In the genomic region with DNA sequence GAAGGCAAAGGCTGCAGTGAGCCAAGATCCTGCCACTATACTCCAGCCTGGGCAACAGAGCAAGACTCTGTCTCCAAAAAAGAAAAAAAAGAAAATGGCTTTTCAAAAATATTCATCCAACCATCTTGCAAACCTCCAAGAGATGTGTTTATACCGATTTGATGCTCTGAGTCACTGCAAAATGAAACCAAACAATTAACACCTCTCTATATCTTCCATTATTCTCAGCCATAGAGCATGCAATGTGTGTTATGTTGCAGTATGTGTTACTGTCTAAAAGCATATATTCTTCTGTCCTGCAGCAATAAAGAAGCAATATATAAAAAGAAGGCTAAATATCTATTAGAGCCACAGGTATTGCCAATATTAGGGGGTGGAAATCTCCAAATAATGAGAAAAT, we compare ENCODE assay signal across 12 cellular contexts. TPM values are rescaled to one million over a fixed set of nuclear protein-coding genes. Genes with fewer than 3 reads are reported as not detected.
DNase-seq lines count a peak whose midpoint lies in the region; ATAC-seq and TF ChIP-seq lines count a peak whose summit lies in the region.
"Had no signal": no experiment of that assay in that cellular context is flagged by ENCODE, and none has a peak within 500 bp of the region (broad histone marks: within the 10 kb centered on the region; RNA-seq: fewer than 3 reads in every experiment).

No MANE protein-coding gene starts in this region.

- H3K27me3 Mint-ChIP-seq in activated CD8-positive, alpha-beta memory T cell treated with anti-CD3 and anti-CD28 coated beads, Interleukin-2, amount 10 ng/mL, durations not matched to agents 7 days and 5 days, result no peaks in the 10 kb centered on the region
- H3K27me3 Mint-ChIP-seq in central memory CD8-positive, alpha-beta T cell, result no peaks in the 10 kb centered on the region
- no peaks in the 10 kb centered on the region for H3K27me3 Mint-ChIP-seq in natural killer cell (ENCODE audit: low read depth in 2 of 2)

- DNase-seq in activated CD8-positive, alpha-beta memory T cell treated with anti-CD3 and anti-CD28 coated beads, Interleukin-2, amount 10 ng/mL, durations not matched to agents 7 days and 5 days, result no peak
- no peak for DNase-seq in activated CD8-positive, alpha-beta memory T cell treated with anti-CD3 and anti-CD28 coated beads, Interleukin-2, amount 50 U/mL, for 4 hours
- DNase-seq in central memory CD8-positive, alpha-beta T cell (ENCODE audit: low spot score in 2 of 2), result no peak
- DNase-seq in natural killer cell, result no peak
- DNase-seq in NCI-H748 (lab: John Stamatoyannopoulos, UW; ENCODE audit: unreplicated experiment), result no peak
- DNase-seq: 8988T, DMS153, DMS79, GDM1, H9 had no signal

- TF ChIP-seq CTCF in natural killer cell (IDR thresholded peaks at IDR 0.05), result no peak

- no peaks in the 10 kb centered on the region for H3K9me3 Mint-ChIP-seq in activated CD8-positive, alpha-beta memory T cell treated with anti-CD3 and anti-CD28 coated beads, Interleukin-2, amount 10 ng/mL, durations not matched to agents 7 days and 5 days (ENCODE audit: low read depth)
- no peaks in the 10 kb centered on the region for H3K9me3 Mint-ChIP-seq in central memory CD8-positive, alpha-beta T cell
- H3K9me3 Mint-ChIP-seq in natural killer cell, result peaks cover 0 to 2% of the 10 kb centered on the region in 2 donors
- H3K9me3 Mint-ChIP-seq: H9 had no signal

- H3K27ac Mint-ChIP-seq in activated CD8-positive, alpha-beta memory T cell treated with anti-CD3 and anti-CD28 coated beads, Interleukin-2, amount 10 ng/mL, durations not matched to agents 7 days and 5 days, result peak overlapping the region; percentile 57
- H3K27ac Mint-ChIP-seq in central memory CD8-positive, alpha-beta T cell (ENCODE audit: low read depth), result no peak overlapping the region
- peak overlapping the region; percentile 79 to 81 for H3K27ac Mint-ChIP-seq in natural killer cell
- H3K27ac Mint-ChIP-seq: H9 had no signal

- no peak for ATAC-seq in activated CD8-positive, alpha-beta memory T cell treated with anti-CD3 and anti-CD28 coated beads, Interleukin-2, amount 10 ng/mL, durations not matched to agents 7 days and 5 days
- ATAC-seq in central memory CD8-positive, alpha-beta T cell (replicated peaks; ENCODE audit: extremely low read depth, poor library complexity, severe bottlenecking), result peak; percentile 38
- ATAC-seq in natural killer cell, result peak; percentile 52 to 76 (median 73)
- no peak for ATAC-seq in GM21737 (IDR thresholded peaks at IDR 0.05; ENCODE audit: unreplicated experiment)
- ATAC-seq in GM19351 (IDR thresholded peaks at IDR 0.05; ENCODE audit: unreplicated experiment), result no peak

- peaks cover 67% of the 10 kb centered on the region for H3K4me1 Mint-ChIP-seq in activated CD8-positive, alpha-beta memory T cell treated with anti-CD3 and anti-CD28 coated beads, Interleukin-2, amount 10 ng/mL, durations not matched to agents 7 days and 5 days
- H3K4me1 Mint-ChIP-seq in central memory CD8-positive, alpha-beta T cell, result peaks cover 68% of the 10 kb centered on the region
- peaks cover 70 to 75% of the 10 kb centered on the region in 2 donors for H3K4me1 Mint-ChIP-seq in natural killer cell
- H3K4me1 Mint-ChIP-seq: H9 had no signal

- H3K36me3 Mint-ChIP-seq in activated CD8-positive, alpha-beta memory T cell treated with anti-CD3 and anti-CD28 coated beads, Interleukin-2, amount 10 ng/mL, durations not matched to agents 7 days and 5 days, result peaks cover 34% of the 10 kb centered on the region
- peaks cover 11% of the 10 kb centered on the region for H3K36me3 Mint-ChIP-seq in central memory CD8-positive, alpha-beta T cell (ENCODE audit: insufficient read depth)
- H3K36me3 Mint-ChIP-seq in natural killer cell, result no peaks in the 10 kb centered on the region

- intact Hi-C loops in natural killer cell (cut with micrococcal nuclease), result loop anchor here (2.0 to 5.0 kb wide), 4 partner anchors 86 to 194 kb away; no protein-coding TSS in a partner anchor

- peak overlapping the region; percentile 12 for H3K4me3 Mint-ChIP-seq in activated CD8-positive, alpha-beta memory T cell treated with anti-CD3 and anti-CD28 coated beads, Interleukin-2, amount 10 ng/mL, durations not matched to agents 7 days and 5 days
- peak overlapping the region; percentile 31 for H3K4me3 Mint-ChIP-seq in central memory CD8-positive, alpha-beta T cell
- H3K4me3 Mint-ChIP-seq in natural killer cell, result peak overlapping the region; percentile 76
- H3K4me3 Mint-ChIP-seq: H9 had no signal

- CTCF ChIA-PET in activated CD8-positive, alpha-beta memory T cell treated with anti-CD3 and anti-CD28 coated beads, Interleukin-2, amount 10 ng/mL, durations not matched to agents 7 days and 5 days (lab: Charles Lee), result interaction anchor here (1.0 to 1.7 kb wide), 3 partner anchors 21 to 42 kb away, joined by 4 to 6 read pairs (median 4); no protein-coding TSS in a partner anchor

RNA-seq across cellular contexts. Expression of a gene that starts 51.4 kb away (rescaled TPM):
- total RNA-seq in activated CD8-positive, alpha-beta memory T cell treated with anti-CD3 and anti-CD28 coated beads, Interleukin-2, amount 10 ng/mL, durations not matched to agents 7 days and 5 days, result 10 to 100 TPM; 52.9 to 76.1 TPM
- 100 to 1,000 TPM; 199 to 295 (median 270) TPM for total RNA-seq in natural killer cell

Comparison
In these comparisons a context has a peak if more than half of its experiments do, and no peak if none do; other contexts are left out.
1. ATAC-seq: peak in central memory CD8-positive, alpha-beta T cell (single experiment) and natural killer cell (3 of 3); none in activated CD8-positive, alpha-beta memory T cell treated with anti-CD3 and anti-CD28 coated beads, Interleukin-2, amount 10 ng/mL, durations not matched to agents 7 days and 5 days (single experiment), GM21737 (single experiment) and GM19351 (single experiment).
2. H3K4me3 Mint-ChIP-seq: peak in every context shown above with its lines; median percentile 76 in natural killer cell; 31 in central memory CD8-positive, alpha-beta T cell; 12 in activated CD8-positive, alpha-beta memory T cell treated with anti-CD3 and anti-CD28 coated beads, Interleukin-2, amount 10 ng/mL, durations not matched to agents 7 days and 5 days.